ENCODE assay signal across 12 cellular contexts in the genomic region with DNA sequence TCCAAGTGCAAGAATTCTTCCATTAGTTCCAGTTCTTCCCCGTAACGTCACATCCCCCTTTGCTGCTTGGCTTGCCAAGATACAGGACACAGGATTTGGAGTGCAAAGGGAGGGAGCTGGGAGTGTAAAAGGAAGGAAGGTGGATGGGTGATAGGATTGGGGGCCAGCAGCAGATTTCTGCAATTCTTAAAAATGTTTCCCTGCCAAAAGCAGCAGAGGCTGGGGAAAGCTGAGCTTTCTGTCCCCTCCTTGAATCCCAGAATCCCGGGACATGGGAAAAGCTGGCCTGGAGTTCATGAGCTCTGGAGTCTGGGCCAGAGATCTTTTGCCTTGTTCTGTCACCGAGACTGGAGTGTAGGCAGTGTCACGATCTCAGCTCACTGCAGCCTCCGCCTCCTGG.
DNase-seq lines count a peak whose midpoint lies in the region; ATAC-seq and TF ChIP-seq lines count a peak whose summit lies in the region.
"Had no signal": no experiment of that assay in that cellular context is flagged by ENCODE, and none has a peak within 500 bp of the region (broad histone marks: within the 10 kb centered on the region; RNA-seq: fewer than 3 reads in every experiment).

No MANE protein-coding gene starts in this region.

- POLR2A ChIA-PET in WTC11 (lab: Charles Lee) = no interaction called here

- no peak overlapping the region for H3K27ac Mint-ChIP-seq in WTC11
- H3K27ac Mint-ChIP-seq: activated naive CD8-positive, alpha-beta T cell treated with anti-CD3 and anti-CD28 coated beads, Interleukin-2, amount 10 ng/mL, durations not matched to agents 7 days and 5 days had no signal

- H2AFZ ChIP-seq in osteoblast (ENCODE audit: low read length) = peak overlapping the region; percentile 66

- H3K36me3 ChIP-seq in osteoblast (ENCODE audit: insufficient read depth, low read length) = no peaks in the 10 kb centered on the region
- H3K36me3 ChIP-seq: BLaER1, WERI-Rb-1 had no signal

- no peaks in the 10 kb centered on the region for H4K20me1 ChIP-seq in osteoblast (ENCODE audit: insufficient read depth, low read length)

- ATAC-seq in WTC11 = no peak
- peak; percentile 21 for ATAC-seq in Right ventricle myocardium superior (ENCODE audit: poor library complexity)
- no peak for ATAC-seq in HG02571 (IDR thresholded peaks at IDR 0.05; ENCODE audit: unreplicated experiment)

- H3K9me3 Mint-ChIP-seq in WTC11 = no peaks in the 10 kb centered on the region
- H3K9me3 Mint-ChIP-seq: activated naive CD8-positive, alpha-beta T cell treated with anti-CD3 and anti-CD28 coated beads, Interleukin-2, amount 10 ng/mL, durations not matched to agents 7 days and 5 days had no signal

- no peaks in the 10 kb centered on the region for H3K9me3 ChIP-seq in osteoblast (ENCODE audit: low read depth, low read length)
- H3K9me3 ChIP-seq: BLaER1 had no signal

- intact Hi-C loops in Right ventricle myocardium superior (cut with DNase I) = no loop called here

- DNase-seq in AG08395 (ENCODE audit: low spot score) = peak; percentile 45
- DNase-seq in WTC11 (ENCODE audit: low spot score) = no peak
- no peak for DNase-seq in Right ventricle myocardium superior
- DNase-seq in osteoblast (ENCODE audit: insufficient read length, low spot score, missing footprints) = peak; percentile 91
- DNase-seq in NCI-H1092 (lab: John Stamatoyannopoulos, UW) = no peak
- no peak for DNase-seq in NCI-H128 (lab: John Stamatoyannopoulos, UW; ENCODE audit: unreplicated experiment)
- no peak for DNase-seq in OCI-M2 (lab: John Stamatoyannopoulos, UW; ENCODE audit: unreplicated experiment)
- DNase-seq: activated naive CD8-positive, alpha-beta T cell treated with anti-CD3 and anti-CD28 coated beads, Interleukin-2, amount 10 ng/mL, durations not matched to agents 7 days and 5 days; trophoblast cell; WERI-Rb-1 had no signal

- peaks cover 51% of the 10 kb centered on the region for H3K4me1 Mint-ChIP-seq in WTC11

- H3K27ac ChIP-seq in osteoblast (ENCODE audit: low read depth, low read length) = peak overlapping the region; percentile 35
- H3K27ac ChIP-seq: BLaER1, WERI-Rb-1 had no signal

- no peaks in the 10 kb centered on the region for H3K36me3 Mint-ChIP-seq in WTC11

- H3K27me3 ChIP-seq in osteoblast (ENCODE audit: insufficient read depth, low read length) = peaks cover 14% of the 10 kb centered on the region

- peak overlapping the region; percentile 82 for H3K4me3 ChIP-seq in osteoblast (ENCODE audit: insufficient read depth, low read length)

- H3K4me2 ChIP-seq in osteoblast (ENCODE audit: insufficient read depth, low read length) = peak overlapping the region; percentile 96

- peaks cover 94% of the 10 kb centered on the region for H3K27me3 Mint-ChIP-seq in WTC11 (ENCODE audit: low read depth)

- peaks cover 27% of the 10 kb centered on the region for H3K4me1 ChIP-seq in osteoblast (ENCODE audit: insufficient read depth, low read length)

- CTCF ChIA-PET in WTC11 (lab: Charles Lee) = interaction anchor here (0.7 to 5.0 kb wide), 6 partner anchors 30 to 305 kb away, joined by 3 to 31 read pairs (median 5); no protein-coding TSS in a partner anchor

- H3K4me3 Mint-ChIP-seq in WTC11 = peak overlapping the region; percentile 48

- TF ChIP-seq CTCF in WTC11 (IDR thresholded peaks at IDR 0.05) = no peak
- no peak for TF ChIP-seq CTCF in osteoblast (IDR thresholded peaks at IDR 0.05; ENCODE audit: extremely low read depth, low read depth, low read length)

- peaks cover 4% of the 10 kb centered on the region for H3K79me2 ChIP-seq in osteoblast (ENCODE audit: insufficient read depth, low read length)

TF ChIP-seq in WTC11, 78 proteins besides CTCF, POLR2A, EP300 and RAD21:
- TF ChIP-seq, protein P1, sequence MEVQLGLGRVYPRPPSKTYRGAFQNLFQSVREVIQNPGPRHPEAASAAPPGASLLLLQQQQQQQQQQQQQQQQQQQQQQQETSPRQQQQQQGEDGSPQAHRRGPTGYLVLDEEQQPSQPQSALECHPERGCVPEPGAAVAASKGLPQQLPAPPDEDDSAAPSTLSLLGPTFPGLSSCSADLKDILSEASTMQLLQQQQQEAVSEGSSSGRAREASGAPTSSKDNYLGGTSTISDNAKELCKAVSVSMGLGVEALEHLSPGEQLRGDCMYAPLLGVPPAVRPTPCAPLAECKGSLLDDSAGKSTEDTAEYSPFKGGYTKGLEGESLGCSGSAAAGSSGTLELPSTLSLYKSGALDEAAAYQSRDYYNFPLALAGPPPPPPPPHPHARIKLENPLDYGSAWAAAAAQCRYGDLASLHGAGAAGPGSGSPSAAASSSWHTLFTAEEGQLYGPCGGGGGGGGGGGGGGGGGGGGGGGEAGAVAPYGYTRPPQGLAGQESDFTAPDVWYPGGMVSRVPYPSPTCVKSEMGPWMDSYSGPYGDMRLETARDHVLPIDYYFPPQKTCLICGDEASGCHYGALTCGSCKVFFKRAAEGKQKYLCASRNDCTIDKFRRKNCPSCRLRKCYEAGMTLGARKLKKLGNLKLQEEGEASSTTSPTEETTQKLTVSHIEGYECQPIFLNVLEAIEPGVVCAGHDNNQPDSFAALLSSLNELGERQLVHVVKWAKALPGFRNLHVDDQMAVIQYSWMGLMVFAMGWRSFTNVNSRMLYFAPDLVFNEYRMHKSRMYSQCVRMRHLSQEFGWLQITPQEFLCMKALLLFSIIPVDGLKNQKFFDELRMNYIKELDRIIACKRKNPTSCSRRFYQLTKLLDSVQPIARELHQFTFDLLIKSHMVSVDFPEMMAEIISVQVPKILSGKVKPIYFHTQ (CRISPR knock-in tag; IDR thresholded peaks at IDR 0.05) = no peak
- peak; percentile 95 for TF ChIP-seq PRDM15 (CRISPR knock-in tag; IDR thresholded peaks at IDR 0.05)
- TF ChIP-seq, protein P2, sequence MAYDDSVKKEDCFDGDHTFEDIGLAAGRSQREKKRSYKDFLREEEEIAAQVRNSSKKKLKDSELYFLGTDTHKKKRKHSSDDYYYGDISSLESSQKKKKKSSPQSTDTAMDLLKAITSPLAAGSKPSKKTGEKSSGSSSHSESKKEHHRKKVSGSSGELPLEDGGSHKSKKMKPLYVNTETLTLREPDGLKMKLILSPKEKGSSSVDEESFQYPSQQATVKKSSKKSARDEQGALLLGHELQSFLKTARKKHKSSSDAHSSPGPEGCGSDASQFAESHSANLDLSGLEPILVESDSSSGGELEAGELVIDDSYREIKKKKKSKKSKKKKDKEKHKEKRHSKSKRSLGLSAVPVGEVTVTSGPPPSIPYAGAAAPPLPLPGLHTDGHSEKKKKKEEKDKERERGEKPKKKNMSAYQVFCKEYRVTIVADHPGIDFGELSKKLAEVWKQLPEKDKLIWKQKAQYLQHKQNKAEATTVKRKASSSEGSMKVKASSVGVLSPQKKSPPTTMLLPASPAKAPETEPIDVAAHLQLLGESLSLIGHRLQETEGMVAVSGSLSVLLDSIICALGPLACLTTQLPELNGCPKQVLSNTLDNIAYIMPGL (CRISPR knock-in tag; IDR thresholded peaks at IDR 0.05) = no peak
- no peak for TF ChIP-seq AFF4 (CRISPR knock-in tag; IDR thresholded peaks at IDR 0.05; ENCODE audit: borderline replicate concordance)
- TF ChIP-seq TP53 (CRISPR knock-in tag; IDR thresholded peaks at IDR 0.05) = no peak
TF ChIP-seq in WTC11: peak in this region for 1.

Comparison
In these comparisons a context has a peak if more than half of its experiments do, and no peak if none do; other contexts are left out.
1. DNase-seq: peak in AG08395 (single experiment) and osteoblast (single experiment); none in WTC11 (single experiment), Right ventricle myocardium superior (single experiment), NCI-H1092 (single experiment), NCI-H128 (single experiment) and OCI-M2 (single experiment).